In the genomic region with DNA sequence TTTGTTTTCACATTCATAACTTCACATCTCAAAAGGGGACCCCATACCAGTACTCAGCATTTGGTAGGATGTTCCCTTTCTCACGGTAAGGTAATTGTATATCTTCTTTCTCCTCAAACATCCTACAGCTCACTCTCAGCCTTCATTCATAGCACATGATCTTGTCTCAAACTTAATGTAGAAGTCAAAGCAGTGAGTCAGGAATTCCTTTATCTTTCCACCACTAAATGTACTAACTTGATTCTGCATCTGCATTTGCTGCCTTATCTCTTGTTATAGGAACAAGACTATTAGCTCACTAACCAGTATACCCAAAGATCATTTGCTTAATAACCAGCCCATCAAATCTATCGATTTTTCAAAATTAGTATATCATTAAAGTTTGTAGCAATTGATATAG, we compare ENCODE assay signal across 27 cellular contexts. TPM values are rescaled to one million over a fixed set of nuclear protein-coding genes. Genes with fewer than 3 reads are reported as not detected.
DNase-seq lines count a peak whose midpoint lies in the region; ATAC-seq and TF ChIP-seq lines count a peak whose summit lies in the region.
"Had no signal": no experiment of that assay in that cellular context is flagged by ENCODE, and none has a peak within 500 bp of the region (broad histone marks: within the 10 kb centered on the region; RNA-seq: fewer than 3 reads in every experiment).

No MANE protein-coding gene starts in this region.

- H3K4me1 ChIP-seq in breast epithelium (no peaks in the 10 kb centered on the region), adipocyte (ENCODE audit: control insufficient read depth, insufficient read depth, low read length) (peaks cover 11% of the 10 kb centered on the region)
- H3K4me1 ChIP-seq: left ventricle myocardium inferior, uterus had no signal

- POLR2A ChIA-PET in MCF 10A (lab: Yijun Ruan, JAX), result interaction anchor here (0.7 kb wide), 1 partner anchor 53 kb away, joined by 3 read pairs; no protein-coding TSS in a partner anchor

- no peak for DNase-seq in MCF 10A (ENCODE audit: unreplicated experiment)
- DNase-seq in breast epithelium (ENCODE audit: low spot score in 2 of 2), result no peak
- peak; percentile 34 for DNase-seq in adipocyte (ENCODE audit: low read depth)
- DNase-seq in fibroblast of peridontal ligament (ENCODE audit: extremely low read depth), result peak; percentile 29
- DNase-seq in T-helper 1 cell, result no peak
- DNase-seq in activated T-helper 2 cell treated with anti-CD3 and anti-CD28 coated beads, Interferon-gamma antibody, Interleukin-2, Interleukin-4, amounts not matched to agents 10 μg/mL and 5 μg/mL and 100 μg/mL, durations not matched to agents 14 hours and 24 hours and 36 hours (ENCODE audit: low spot score), result no peak
- DNase-seq: activated CD4-positive, alpha-beta memory T cell treated with anti-CD3 and anti-CD28 coated beads for 36 hours; activated CD8-positive, alpha-beta memory T cell treated with anti-CD3 and anti-CD28 coated beads, Interleukin-2, amount 50 U/mL, for 4 hours; activated naive CD4-positive, alpha-beta T cell treated with anti-CD3 and anti-CD28 coated beads, Interleukin-2, amount 50 U/mL, for 16 hours; aorta; DMS153; dorsolateral prefrontal cortex; H9; left ventricle myocardium inferior; MV-4-11; naive thymus-derived CD8-positive, alpha-beta T cell; NCI-H146; Right ventricle myocardium superior; T1000; uterus had no signal

- no peaks in the 10 kb centered on the region for H3K27me3 ChIP-seq in breast epithelium
- no peaks in the 10 kb centered on the region for H3K27me3 ChIP-seq in adipocyte (replicated peaks; ENCODE audit: control insufficient read depth, insufficient read depth, low read length)
- H3K27me3 ChIP-seq: dorsolateral prefrontal cortex, uterus had no signal

- BruUV-seq in MCF 10A (replicated peaks; lab: Mats Ljungman, UMichigan), result no TSS peak

- CTCF ChIA-PET in MCF 10A (lab: Yijun Ruan, JAX), result interaction anchor here (0.5 to 2.7 kb wide), 6 partner anchors 10 to 1511 kb away, joined by 3 to 11 read pairs (median 4); no protein-coding TSS in a partner anchor

- no peak overlapping the region for H3K4me3 Mint-ChIP-seq in MCF 10A (ENCODE audit: unreplicated experiment)
- H3K4me3 Mint-ChIP-seq in activated T-helper 2 cell treated with anti-CD3 and anti-CD28 coated beads, Interferon-gamma antibody, Interleukin-2, Interleukin-4, amounts not matched to agents 10 μg/mL and 5 μg/mL and 100 μg/mL, durations not matched to agents 14 hours and 24 hours and 36 hours (ENCODE audit: low read depth), result no peak overlapping the region
- H3K4me3 Mint-ChIP-seq: activated CD4-positive, alpha-beta memory T cell treated with anti-CD3 and anti-CD28 coated beads for 36 hours; activated T-helper 1 cell treated with anti-CD3 and anti-CD28 coated beads, Interleukin-12 subunit alpha, Interleukin-12 subunit beta, Interleukin-2, Interleukin-4 antibody, amounts not matched to agents 30 ng/mL and 10 ng/mL and 1 ng/mL, durations not matched to agents 14 hours and 24 hours and 36 hours; H9; naive thymus-derived CD8-positive, alpha-beta T cell; stimulated activated naive CD8-positive, alpha-beta T cell treated with anti-CD3 and anti-CD28 coated beads, Interleukin-15, Interleukin-2, amounts not matched to agents 100 ng/mL and 50 ng/mL, for 24 hours had no signal

- ATAC-seq in HG02610 (IDR thresholded peaks at IDR 0.05; ENCODE audit: unreplicated experiment) (no peak), GM21526 (IDR thresholded peaks at IDR 0.05; ENCODE audit: low FRiP score, unreplicated experiment) (no peak)
- ATAC-seq: A549; naive thymus-derived CD8-positive, alpha-beta T cell had no signal

- TF ChIP-seq POLR2A in breast epithelium (IDR thresholded peaks at IDR 0.05), result no peak

- no peaks in the 10 kb centered on the region for H3K9me3 Mint-ChIP-seq in MCF 10A (ENCODE audit: unreplicated experiment)
- H3K9me3 Mint-ChIP-seq in activated T-helper 2 cell treated with anti-CD3 and anti-CD28 coated beads, Interferon-gamma antibody, Interleukin-2, Interleukin-4, amounts not matched to agents 10 μg/mL and 5 μg/mL and 100 μg/mL, durations not matched to agents 14 hours and 24 hours and 36 hours, result no peaks in the 10 kb centered on the region
- H3K9me3 Mint-ChIP-seq: activated CD4-positive, alpha-beta memory T cell treated with anti-CD3 and anti-CD28 coated beads for 36 hours; activated T-helper 1 cell treated with anti-CD3 and anti-CD28 coated beads, Interleukin-12 subunit alpha, Interleukin-12 subunit beta, Interleukin-2, Interleukin-4 antibody, amounts not matched to agents 30 ng/mL and 10 ng/mL and 1 ng/mL, durations not matched to agents 14 hours and 24 hours and 36 hours; H9; naive thymus-derived CD8-positive, alpha-beta T cell; stimulated activated naive CD8-positive, alpha-beta T cell treated with anti-CD3 and anti-CD28 coated beads, Interleukin-15, Interleukin-2, amounts not matched to agents 100 ng/mL and 50 ng/mL, for 24 hours had no signal

- H3K27me3 Mint-ChIP-seq in MCF 10A (ENCODE audit: insufficient read depth, unreplicated experiment), result no peaks in the 10 kb centered on the region
- H3K27me3 Mint-ChIP-seq in activated T-helper 2 cell treated with anti-CD3 and anti-CD28 coated beads, Interferon-gamma antibody, Interleukin-2, Interleukin-4, amounts not matched to agents 10 μg/mL and 5 μg/mL and 100 μg/mL, durations not matched to agents 14 hours and 24 hours and 36 hours (ENCODE audit: low read depth), result no peaks in the 10 kb centered on the region
- H3K27me3 Mint-ChIP-seq: activated CD4-positive, alpha-beta memory T cell treated with anti-CD3 and anti-CD28 coated beads for 36 hours; naive thymus-derived CD8-positive, alpha-beta T cell; stimulated activated naive CD8-positive, alpha-beta T cell treated with anti-CD3 and anti-CD28 coated beads, Interleukin-15, Interleukin-2, amounts not matched to agents 100 ng/mL and 50 ng/mL, for 24 hours had no signal

- no peaks in the 10 kb centered on the region for H3K9me3 ChIP-seq in breast epithelium
- no peaks in the 10 kb centered on the region for H3K9me3 ChIP-seq in adipocyte (ENCODE audit: control insufficient read depth, low read length)
- H3K9me3 ChIP-seq: A549, left ventricle myocardium inferior, thoracic aorta, uterus had no signal

- H3K4me3 ChIP-seq in breast epithelium (no peak overlapping the region), adipocyte (ENCODE audit: low read length) (no peak overlapping the region)
- H3K4me3 ChIP-seq: A549, dorsolateral prefrontal cortex, left ventricle myocardium inferior, thoracic aorta, uterus had no signal

- TF ChIP-seq CTCF in MCF 10A (IDR thresholded peaks at IDR 0.05; ENCODE audit: unreplicated experiment), result no peak
- TF ChIP-seq CTCF in breast epithelium (IDR thresholded peaks at IDR 0.05), result no peak

- peaks cover 9% of the 10 kb centered on the region for H3K36me3 ChIP-seq in breast epithelium
- H3K36me3 ChIP-seq in adipocyte (ENCODE audit: control insufficient read depth, insufficient read depth, low read length, severe bottlenecking), result peaks cover 78% of the 10 kb centered on the region
- H3K36me3 ChIP-seq: uterus had no signal

- intact Hi-C loops in MCF 10A (cut with micrococcal nuclease) (no loop called here), breast epithelium (cut with DNase I; ENCODE audit: low total_unique reads) (no loop called here)
- intact Hi-C loops in activated T-helper 2 cell treated with anti-CD3 and anti-CD28 coated beads, Interferon-gamma antibody, Interleukin-2, Interleukin-4, amounts not matched to agents 10 μg/mL and 5 μg/mL and 100 μg/mL, durations not matched to agents 14 hours and 24 hours and 36 hours (cut with micrococcal nuclease), result no loop called here

- no peak overlapping the region for H3K27ac ChIP-seq in breast epithelium
- H3K27ac ChIP-seq: A549, dorsolateral prefrontal cortex, KMS-11, left ventricle myocardium inferior, thoracic aorta, uterus had no signal

- H3K9ac ChIP-seq in adipocyte (ENCODE audit: low read length), result no peak overlapping the region
- H3K9ac ChIP-seq: KMS-11 had no signal

- H3K4me1 Mint-ChIP-seq in MCF 10A (ENCODE audit: insufficient read depth, unreplicated experiment), result no peaks in the 10 kb centered on the region
- H3K4me1 Mint-ChIP-seq in activated T-helper 2 cell treated with anti-CD3 and anti-CD28 coated beads, Interferon-gamma antibody, Interleukin-2, Interleukin-4, amounts not matched to agents 10 μg/mL and 5 μg/mL and 100 μg/mL, durations not matched to agents 14 hours and 24 hours and 36 hours (ENCODE audit: low read depth), result peaks cover 10% of the 10 kb centered on the region
- H3K4me1 Mint-ChIP-seq: H9 had no signal

- peaks cover 84% of the 10 kb centered on the region for H3K36me3 Mint-ChIP-seq in MCF 10A (ENCODE audit: insufficient read depth, unreplicated experiment)
- H3K36me3 Mint-ChIP-seq in activated T-helper 2 cell treated with anti-CD3 and anti-CD28 coated beads, Interferon-gamma antibody, Interleukin-2, Interleukin-4, amounts not matched to agents 10 μg/mL and 5 μg/mL and 100 μg/mL, durations not matched to agents 14 hours and 24 hours and 36 hours (ENCODE audit: low read depth), result peaks cover 67% of the 10 kb centered on the region

- H3K27ac Mint-ChIP-seq in MCF 10A (ENCODE audit: low read depth, unreplicated experiment), result peak overlapping the region; percentile 3
- H3K27ac Mint-ChIP-seq in activated T-helper 2 cell treated with anti-CD3 and anti-CD28 coated beads, Interferon-gamma antibody, Interleukin-2, Interleukin-4, amounts not matched to agents 10 μg/mL and 5 μg/mL and 100 μg/mL, durations not matched to agents 14 hours and 24 hours and 36 hours, result no peak overlapping the region
- H3K27ac Mint-ChIP-seq: activated CD4-positive, alpha-beta memory T cell treated with anti-CD3 and anti-CD28 coated beads for 36 hours; activated T-helper 1 cell treated with anti-CD3 and anti-CD28 coated beads, Interleukin-12 subunit alpha, Interleukin-12 subunit beta, Interleukin-2, Interleukin-4 antibody, amounts not matched to agents 30 ng/mL and 10 ng/mL and 1 ng/mL, durations not matched to agents 14 hours and 24 hours and 36 hours; H9; stimulated activated naive CD8-positive, alpha-beta T cell treated with anti-CD3 and anti-CD28 coated beads, Interleukin-15, Interleukin-2, amounts not matched to agents 100 ng/mL and 50 ng/mL, for 24 hours had no signal

RNA-seq across cellular contexts. Expression of a gene that starts 22.9 kb away (rescaled TPM):
- 116 and 121 TPM in 2 replicates for total RNA-seq in MCF 10A (2022)
- total RNA-seq in breast epithelium, result 10 to 100 TPM; 20.0 to 38.2 (median 34.9) TPM
- total RNA-seq in activated T-helper 2 cell treated with anti-CD3 and anti-CD28 coated beads, Interferon-gamma antibody, Interleukin-2, Interleukin-4, amounts not matched to agents 10 μg/mL and 5 μg/mL and 100 μg/mL, durations not matched to agents 14 hours and 24 hours and 36 hours, result 101 and 104 TPM in 2 replicates

RNA-seq across cellular contexts. Expression of a gene that starts 23.2 kb away (rescaled TPM):
- total RNA-seq in MCF 10A (2022) (130 and 134 TPM in 2 replicates), breast epithelium (100 to 1,000 TPM; 211 to 256 (median 225) TPM)
- total RNA-seq in activated T-helper 2 cell treated with anti-CD3 and anti-CD28 coated beads, Interferon-gamma antibody, Interleukin-2, Interleukin-4, amounts not matched to agents 10 μg/mL and 5 μg/mL and 100 μg/mL, durations not matched to agents 14 hours and 24 hours and 36 hours, result 77.3 and 78.6 TPM in 2 replicates

RNA-seq across cellular contexts. Expression of a gene that starts 38.3 kb away (rescaled TPM):
- total RNA-seq in MCF 10A (2022), result 24.9 and 31.6 TPM in 2 replicates
- total RNA-seq in breast epithelium, result 10 to 100 TPM; 36.2 to 46.7 (median 36.7) TPM
- 31.1 and 35.9 TPM in 2 replicates for total RNA-seq in activated T-helper 2 cell treated with anti-CD3 and anti-CD28 coated beads, Interferon-gamma antibody, Interleukin-2, Interleukin-4, amounts not matched to agents 10 μg/mL and 5 μg/mL and 100 μg/mL, durations not matched to agents 14 hours and 24 hours and 36 hours

Comparison
In these comparisons a context has a peak if more than half of its experiments do, and no peak if none do; other contexts are left out.
1. DNase-seq: peak in adipocyte (single experiment) and fibroblast of peridontal ligament (single experiment); none in MCF 10A (single experiment), breast epithelium (0 of 2), T-helper 1 cell (0 of 5) and activated T-helper 2 cell treated with anti-CD3 and anti-CD28 coated beads, Interferon-gamma antibody, Interleukin-2, Interleukin-4, amounts not matched to agents 10 μg/mL and 5 μg/mL and 100 μg/mL, durations not matched to agents 14 hours and 24 hours and 36 hours (single experiment).